Comparison of ENCODE assay signal across 22 cellular contexts in the genomic region with DNA sequence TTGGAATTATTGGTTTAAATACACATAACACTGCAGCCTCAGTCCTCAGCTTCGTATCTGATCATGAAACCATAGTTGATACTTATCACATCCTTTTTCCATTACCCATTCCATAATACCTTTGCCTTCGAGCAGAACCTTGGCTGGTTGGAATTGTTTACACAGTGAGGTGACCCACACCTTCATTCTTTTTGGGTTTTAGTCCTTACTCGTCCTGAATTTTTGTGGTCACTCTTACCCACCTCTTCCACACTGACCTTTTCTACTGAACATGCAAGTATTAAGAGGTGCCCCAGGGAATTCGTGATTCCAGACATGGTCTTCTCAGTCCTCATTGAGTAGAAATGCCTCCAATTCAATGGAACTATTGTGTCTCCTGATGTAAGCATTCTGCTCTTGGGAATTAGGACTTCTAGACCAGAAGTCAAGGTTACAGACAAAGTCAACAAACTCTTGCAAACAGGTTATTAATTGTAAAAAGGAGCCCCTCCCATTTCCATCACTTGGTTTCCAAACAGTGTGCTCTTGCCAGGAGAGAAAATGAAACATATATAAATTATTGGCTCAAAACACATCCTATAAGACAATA. TPM values are rescaled to one million over a fixed set of nuclear protein-coding genes. Genes with fewer than 3 reads are reported as not detected.
DNase-seq lines count a peak whose midpoint lies in the region; ATAC-seq and TF ChIP-seq lines count a peak whose summit lies in the region.
"Had no signal": no experiment of that assay in that cellular context is flagged by ENCODE, and none has a peak within 500 bp of the region (broad histone marks: within the 10 kb centered on the region; RNA-seq: fewer than 3 reads in every experiment).

No MANE protein-coding gene starts in this region.

- H3K9me2 ChIP-seq in PC-3 (replicated peaks; ENCODE audit: low read length), result no peaks in the 10 kb centered on the region

- H3K4me3 Mint-ChIP-seq in WTC11, result no peak overlapping the region
- H3K4me3 Mint-ChIP-seq: CD4-positive, alpha-beta memory T cell had no signal

- no TSS peak for BruUV-seq in PC-3 (replicated peaks; lab: Mats Ljungman, UMichigan)

- H3K4me3 ChIP-seq in PC-3 (ENCODE audit: low read length) (no peak overlapping the region), parathyroid adenoma (ENCODE audit: low read depth, low read length) (no peak overlapping the region)
- H3K4me3 ChIP-seq: A549, MG63 had no signal

- no peaks in the 10 kb centered on the region; the same call in 1 of the 2 replicates for H3K27me3 Mint-ChIP-seq in WTC11 (ENCODE audit: low read depth)

- H3K27ac ChIP-seq in PC-3 (ENCODE audit: low read length) (no peak overlapping the region), parathyroid adenoma (no peak overlapping the region)
- H3K27ac ChIP-seq: A549 had no signal

- H3K9ac ChIP-seq in PC-3 (ENCODE audit: low read length) (no peak overlapping the region), parathyroid adenoma (no peak overlapping the region)

- CTCF ChIA-PET in PC-3 (lab: Charles Lee) (no interaction called here), WTC11 (lab: Charles Lee) (interaction anchor here (2.6 kb wide), 1 partner anchor 14 kb away, joined by 16 read pairs; no protein-coding TSS in a partner anchor)

- no peaks in the 10 kb centered on the region for H4K20me1 ChIP-seq in PC-3 (ENCODE audit: low read length)

- H3K36me3 ChIP-seq in PC-3 (ENCODE audit: low read depth, low read length) (no peaks in the 10 kb centered on the region), parathyroid adenoma (ENCODE audit: control insufficient read depth, insufficient read depth, low read length) (no peaks in the 10 kb centered on the region)
- H3K36me3 ChIP-seq: MG63 had no signal

- no peaks in the 10 kb centered on the region for H3K36me3 Mint-ChIP-seq in WTC11
- H3K36me3 Mint-ChIP-seq: CD4-positive, alpha-beta memory T cell had no signal

- no peak overlapping the region for H3K27ac Mint-ChIP-seq in WTC11
- H3K27ac Mint-ChIP-seq: CD4-positive, alpha-beta memory T cell had no signal

- POLR2A ChIA-PET in PC-3 (lab: Charles Lee; ENCODE audit: unreplicated experiment) (no interaction called here), WTC11 (lab: Charles Lee) (no interaction called here)

- H3K79me2 ChIP-seq in PC-3 (ENCODE audit: low read length) (no peaks in the 10 kb centered on the region), parathyroid adenoma (no peaks in the 10 kb centered on the region)

- no peaks in the 10 kb centered on the region for H3K9me3 ChIP-seq in PC-3 (ENCODE audit: low read length)
- no peaks in the 10 kb centered on the region for H3K9me3 ChIP-seq in parathyroid adenoma (ENCODE audit: control insufficient read depth, low read length)
- H3K9me3 ChIP-seq: A549, Caco-2, MG63 had no signal

- H3K9me3 Mint-ChIP-seq in WTC11, result no peaks in the 10 kb centered on the region; the same call in 1 of the 2 replicates

- H3K4me1 ChIP-seq in PC-3 (ENCODE audit: insufficient read depth, low read length) (no peaks in the 10 kb centered on the region), parathyroid adenoma (no peaks in the 10 kb centered on the region)
- H3K4me1 ChIP-seq: A549, Caco-2 had no signal

- H3K27me3 ChIP-seq in PC-3 (ENCODE audit: low read length) (peaks cover 22% of the 10 kb centered on the region), parathyroid adenoma (ENCODE audit: control insufficient read depth, insufficient read depth, low read length) (no peaks in the 10 kb centered on the region)
- H3K27me3 ChIP-seq: MG63 had no signal

- H3K4me1 Mint-ChIP-seq in WTC11, result peaks cover 11% of the 10 kb centered on the region
- H3K4me1 Mint-ChIP-seq: CD4-positive, alpha-beta memory T cell had no signal

- TF ChIP-seq CTCF in PC-3 (conservative IDR thresholded peaks at IDR 0.05; ENCODE audit: low read depth, low read length) (no peak), WTC11 (IDR thresholded peaks at IDR 0.05) (no peak), parathyroid adenoma (IDR thresholded peaks at IDR 0.05) (no peak)

- intact Hi-C loops in PC-3 (cut with micrococcal nuclease), result no loop called here

- ATAC-seq in PC-3 (no peak), WTC11 (no peak), HG02588 (IDR thresholded peaks at IDR 0.05; ENCODE audit: unreplicated experiment) (no peak), GM21576 (IDR thresholded peaks at IDR 0.05; ENCODE audit: unreplicated experiment) (no peak)
- ATAC-seq: A549 had no signal

- DNase-seq in PC-3, result peak; percentile 23
- no peak for DNase-seq in WTC11 (ENCODE audit: low spot score)
- peak; percentile 27 for DNase-seq in foreskin melanocyte
- no peak for DNase-seq in AG08396 (ENCODE audit: low spot score)
- DNase-seq: C1 segment of cervical spinal cord; Caco-2; CD4-positive, alpha-beta memory T cell; DMS79; GDM1; MG63; NCI-H1105 treated with DMSO at 0.1 percent for 48 hours; NCI-H146; NCI-H1930; NCI-H2107; NCI-H524 treated with DMSO at 0.1 percent for 48 hours; RPMI8226; SHP77 had no signal

- H3K4me2 ChIP-seq in PC-3 (ENCODE audit: low read length) (no peak overlapping the region), parathyroid adenoma (ENCODE audit: low read length) (no peak overlapping the region)
- H3K4me2 ChIP-seq: A549 had no signal

- H2AFZ ChIP-seq in PC-3 (ENCODE audit: low read length) (no peak overlapping the region), parathyroid adenoma (peak overlapping the region; percentile 6)

- H3F3A ChIP-seq in PC-3 (ENCODE audit: low read length, unreplicated experiment), result no peaks in the 10 kb centered on the region

TF ChIP-seq in WTC11, 78 proteins besides CTCF, POLR2A, EP300 and RAD21:
- 0 out of 2 replicates have a peak, but pooled peaks have one; percentile 18 for TF ChIP-seq GABPB1 (CRISPR knock-in tag; IDR thresholded peaks at IDR 0.05)
- no peak for TF ChIP-seq AR (CRISPR knock-in tag; IDR thresholded peaks at IDR 0.05)
- TF ChIP-seq TEAD4 (CRISPR knock-in tag; IDR thresholded peaks at IDR 0.05), result no peak
- no peak for TF ChIP-seq ZNF423 (CRISPR knock-in tag; IDR thresholded peaks at IDR 0.05)
- no peak for TF ChIP-seq CREB1 (CRISPR knock-in tag; IDR thresholded peaks at IDR 0.05)
- TF ChIP-seq, protein P1, sequence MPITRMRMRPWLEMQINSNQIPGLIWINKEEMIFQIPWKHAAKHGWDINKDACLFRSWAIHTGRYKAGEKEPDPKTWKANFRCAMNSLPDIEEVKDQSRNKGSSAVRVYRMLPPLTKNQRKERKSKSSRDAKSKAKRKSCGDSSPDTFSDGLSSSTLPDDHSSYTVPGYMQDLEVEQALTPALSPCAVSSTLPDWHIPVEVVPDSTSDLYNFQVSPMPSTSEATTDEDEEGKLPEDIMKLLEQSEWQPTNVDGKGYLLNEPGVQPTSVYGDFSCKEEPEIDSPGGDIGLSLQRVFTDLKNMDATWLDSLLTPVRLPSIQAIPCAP (CRISPR knock-in tag; IDR thresholded peaks at IDR 0.05), result no peak

RNA-seq across cellular contexts. Expression of gene SCN11A, which starts 37.7 kb away (rescaled TPM):
- not detected in 2 replicates for total RNA-seq in PC-3 (2014; rRNA removed)
- 0.13 to 0.27 TPM (median 0.25 TPM) in 3 replicates for total RNA-seq in WTC11 (2021)
- total RNA-seq: Caco-2, LHCN-M2 had no signal

RNA-seq across cellular contexts. Expression of gene WDR48, which starts 37.8 kb away (rescaled TPM):
- total RNA-seq in PC-3 (2014; rRNA removed) (16.5 and 21.0 TPM in 2 replicates), WTC11 (2021) (35.5 to 40.9 TPM (median 40.9 TPM) in 3 replicates)

Comparison
In these comparisons a context has a peak if more than half of its experiments do, and no peak if none do; other contexts are left out.
1. DNase-seq: peak in PC-3 (single experiment) and foreskin melanocyte (single experiment); none in WTC11 (single experiment) and AG08396 (single experiment).